In genomic region chr9:33638516-33638915, GRCh38 we compare ENCODE assay signal across 14 cellular contexts.
DNase-seq lines count a peak whose midpoint lies in the region; ATAC-seq, FAIRE-seq and TF ChIP-seq lines count a peak whose summit lies in the region.
"Had no signal": no experiment of that assay in that cellular context is flagged by ENCODE, and none has a peak within 500 bp of the region (broad histone marks: within the 10 kb centered on the region; RNA-seq: fewer than 3 reads in every experiment).

No MANE protein-coding gene starts in this region.

- no peak overlapping the region for H3K23ac ChIP-seq in H1 (ENCODE audit: insufficient read length)

- TF ChIP-seq CTCF in A549 (IDR thresholded peaks at IDR 0.05) (no peak), H1 (IDR thresholded peaks at IDR 0.05; ENCODE audit: control extremely low read depth in 1 of 3, insufficient read depth in 1 of 3, low read depth in 1 of 3, low read length in 3 of 3) (peak in 1 of 3 experiments; percentile 10; a peak in 1 of 4 replicates)

- H4K20me1 ChIP-seq in BLaER1 treated with 17β-estradiol and CSF1 and Interleukin-3, amounts not matched to agents 10 nM and 100 nM: no peaks in the 10 kb centered on the region
- H4K20me1 ChIP-seq in H1 (replicated peaks in 1 of 2; ENCODE audit: control insufficient read depth in 1 of 2, insufficient read depth in 2 of 2, low read length in 2 of 2): no peaks in the 10 kb centered on the region

- TF ChIP-seq RAD21 in A549 (conservative IDR thresholded peaks at IDR 0.05 in 1 of 2, IDR thresholded peaks at IDR 0.05 in 1 of 2) (no peak), H1 (IDR thresholded peaks at IDR 0.05 in 1 of 2, conservative IDR thresholded peaks at IDR 0.05 in 1 of 2; ENCODE audit: low read depth in 2 of 2, low read length in 2 of 2) (no peak)

- POLR2A ChIA-PET in A549 (lab: Yijun Ruan, JAX) (no interaction called here), H1 (lab: Charles Lee; ENCODE audit: partially characterized antibody) (interaction anchor here (1.0 kb wide), 1 partner anchor 11 kb away, joined by 3 read pairs; no protein-coding TSS in a partner anchor)

- no peak overlapping the region for H3K18ac ChIP-seq in H1 (ENCODE audit: extremely low read depth, low read length)

- FAIRE-seq in A549 (lab: Jason Lieb, UNC): no peak
- peak; percentile 58 for FAIRE-seq in H1 (lab: Jason Lieb, UNC)
- FAIRE-seq: RCC 7860 had no signal

- H3K4me1 ChIP-seq in A549: no peaks in the 10 kb centered on the region
- H3K4me1 ChIP-seq in BLaER1 treated with 17β-estradiol and CSF1 and Interleukin-3, amounts not matched to agents 10 nM and 100 nM: peaks cover 0 to 8% (median 5%) of the 10 kb centered on the region in 10 experiments; a peak in 5 of 20 replicates
- no peaks in the 10 kb centered on the region for H3K4me1 ChIP-seq in H1 (replicated peaks in 1 of 4; ENCODE audit: control insufficient read depth in 3 of 4, insufficient read depth in 4 of 4, low read length in 3 of 4)
- H3K4me1 ChIP-seq: HAP-1 had no signal

- H2BK120ac ChIP-seq in H1 (replicated peaks; ENCODE audit: low read depth, low read length): no peak overlapping the region

- 0% methylated on average over 1 of the region's 1 CpG for WGBS in A549 (ENCODE audit: missing lambda C conversion rate)
- WGBS in H1 (ENCODE audit: extremely low coverage in 1 of 2, insufficient coverage in 1 of 2, insufficient read length in 1 of 2, insufficient replicate concordance in 2 of 2, low coverage in 1 of 2, low lambda C conversion rate in 2 of 2, missing lambda C conversion rate in 1 of 2), 2 experiments: 100% methylated on average over 1 of the region's 1 CpG; no CpG with 5 or more reads in 1 of the 2 experiments

- CTCF ChIA-PET in A549 (lab: Yijun Ruan, JAX): interaction anchor here (1.1 to 4.1 kb wide), 6 partner anchors 11 to 83 kb away, joined by 4 to 24 read pairs (median 8); no protein-coding TSS in a partner anchor
- CTCF ChIA-PET in H1 (lab: Charles Lee; ENCODE audit: partially characterized antibody): interaction anchor here (0.6 to 2.7 kb wide), 10 partner anchors 10 to 94 kb away, joined by 3 to 10 read pairs (median 6); no protein-coding TSS in a partner anchor

- no peak for TF ChIP-seq POLR2A in A549 (IDR thresholded peaks at IDR 0.05; ENCODE audit: low read length)
- no peak for TF ChIP-seq POLR2A in H1 (IDR thresholded peaks at IDR 0.05; ENCODE audit: control extremely low read depth in 1 of 2, low read depth in 2 of 2, low read length in 2 of 2)

- H3K4me2 ChIP-seq in A549 (no peak overlapping the region), H1 (ENCODE audit: insufficient read depth in 1 of 2, low read depth in 2 of 2, low read length in 2 of 2) (no peak overlapping the region)
- peak overlapping the region in 7 of 11 experiments; percentile 3 to 28 (median 8); a peak in 5 of 22 replicates for H3K4me2 ChIP-seq in BLaER1 treated with 17β-estradiol and CSF1 and Interleukin-3, amounts not matched to agents 10 nM and 100 nM
- H3K4me2 ChIP-seq: KMS-11 had no signal

- H3K27ac ChIP-seq in A549 (no peak overlapping the region), H1 (ENCODE audit: low read depth, low read length) (no peak overlapping the region), caudate nucleus (ENCODE audit: low read depth, low read length) (no peak overlapping the region)
- H3K27ac ChIP-seq in BLaER1 treated with 17β-estradiol and CSF1 and Interleukin-3, amounts not matched to agents 10 nM and 100 nM: no peak overlapping the region
- H3K27ac ChIP-seq: KMS-11 had no signal

- ATAC-seq in A549: peak; percentile 77 to 82
- ATAC-seq in HG03565 (IDR thresholded peaks at IDR 0.05; ENCODE audit: unreplicated experiment): no peak

- no peak overlapping the region for H3K14ac ChIP-seq in H1 (ENCODE audit: insufficient read length)

- TF ChIP-seq EP300 in A549 (IDR thresholded peaks at IDR 0.05) (no peak), H1 (IDR thresholded peaks at IDR 0.05; ENCODE audit: borderline replicate concordance in 1 of 2, low read depth in 2 of 2, low read length in 2 of 2) (no peak)

- no peak overlapping the region for H2AK5ac ChIP-seq in H1 (ENCODE audit: low read depth, low read length)

- H3K4ac ChIP-seq in H1 (replicated peaks; ENCODE audit: insufficient read length, low read depth, low read length): no peak overlapping the region

- H3K27me3 ChIP-seq in BLaER1 treated with 17β-estradiol and CSF1 and Interleukin-3, amounts not matched to agents 10 nM and 100 nM: no peaks in the 10 kb centered on the region
- H3K27me3 ChIP-seq in H1 (replicated peaks in 1 of 4; ENCODE audit: control insufficient read depth in 3 of 4, extremely low read depth in 1 of 4, insufficient read depth in 3 of 4, low read length in 3 of 4): no peaks in the 10 kb centered on the region

- peak overlapping the region; percentile 94 for H2AFZ ChIP-seq in H1 (ENCODE audit: low read length)

- no peak overlapping the region for H2BK5ac ChIP-seq in H1 (ENCODE audit: low read depth, low read length)

- H2BK20ac ChIP-seq in H1 (ENCODE audit: low read length): no peak overlapping the region

- H3K56ac ChIP-seq in H1 (replicated peaks; ENCODE audit: insufficient read length, low read depth, low read length): no peak overlapping the region

- H4K91ac ChIP-seq in H1 (replicated peaks; ENCODE audit: insufficient read length, low read length): no peak overlapping the region

- no peak overlapping the region for H4K5ac ChIP-seq in H1 (ENCODE audit: insufficient read length, low read depth, low read length)

- no peak for DNase-seq in A549 (ENCODE audit: low read depth in 1 of 2, low spot score in 1 of 2)
- DNase-seq in NCI-H146 (lab: John Stamatoyannopoulos, UW): peak; percentile 55
- DNase-seq in H1 (ENCODE audit: low read depth in 1 of 2, low spot score in 2 of 2): no peak
- DNase-seq in HUDEP-2 (lab: John Stamatoyannopoulos, UW; ENCODE audit: unreplicated experiment in 76 of 76): no peak
- DNase-seq in caudate nucleus (lab: John Stamatoyannopoulos, UW): no peak
- DNase-seq: C1 segment of cervical spinal cord, MG63, NCI-H2029, NCI-H226 had no signal

- H3K36me3 ChIP-seq in BLaER1 treated with 17β-estradiol and CSF1 and Interleukin-3, amounts not matched to agents 10 nM and 100 nM: no peaks in the 10 kb centered on the region
- H3K36me3 ChIP-seq in H1 (ENCODE audit: control insufficient read depth in 2 of 4, insufficient read depth in 4 of 4, low read length in 3 of 4): no peaks in the 10 kb centered on the region
- H3K36me3 ChIP-seq: HAP-1, MG63 had no signal

- H3K79me1 ChIP-seq in H1 (ENCODE audit: low read depth, low read length): no peaks in the 10 kb centered on the region

- H2BK15ac ChIP-seq in H1 (ENCODE audit: low read length): no peak overlapping the region

- H3K4me3 ChIP-seq in A549 (no peak overlapping the region), H1 (ENCODE audit: extremely low read depth in 1 of 4, insufficient read depth in 2 of 4, low read depth in 3 of 4, low read length in 4 of 4) (no peak overlapping the region)
- H3K4me3 ChIP-seq in BLaER1 treated with 17β-estradiol and CSF1 and Interleukin-3, amounts not matched to agents 10 nM and 100 nM: no peak overlapping the region
- H3K4me3 ChIP-seq: HAP-1, MG63 had no signal

- no peaks in the 10 kb centered on the region for H3K23me2 ChIP-seq in H1 (ENCODE audit: low read depth, low read length)

- no peak overlapping the region for H3K9ac ChIP-seq in BLaER1 treated with 17β-estradiol and CSF1 and Interleukin-3, amounts not matched to agents 10 nM and 100 nM
- H3K9ac ChIP-seq in H1 (replicated peaks in 1 of 4; ENCODE audit: extremely low read depth in 1 of 4, low read depth in 3 of 4, low read length in 3 of 4): no peak overlapping the region
- H3K9ac ChIP-seq: KMS-11 had no signal

- no peaks in the 10 kb centered on the region for H3K79me2 ChIP-seq in H1 (ENCODE audit: control insufficient read depth in 1 of 2, insufficient read depth in 2 of 2, low read length in 2 of 2)

- H3K9me3 ChIP-seq in A549 (no peaks in the 10 kb centered on the region; the same call in 2 of the 3 replicates), H1 (ENCODE audit: insufficient read depth in 2 of 2, low read depth in 1 of 2, low read length in 1 of 2) (no peaks in the 10 kb centered on the region)
- no peaks in the 10 kb centered on the region for H3K9me3 ChIP-seq in BLaER1 treated with 17β-estradiol and CSF1 and Interleukin-3, amounts not matched to agents 10 nM and 100 nM (replicated peaks in 1 of 11)
- H3K9me3 ChIP-seq: HAP-1, MG63 had no signal

- no peak overlapping the region for H2BK12ac ChIP-seq in H1 (ENCODE audit: low read depth, low read length)

- no peak overlapping the region for H4K8ac ChIP-seq in H1 (ENCODE audit: extremely low read depth, insufficient read depth, low read length)

TF ChIP-seq in A549, 52 proteins besides CTCF, POLR2A, EP300 and RAD21 (continues in another document):
- TF ChIP-seq SMC3 (IDR thresholded peaks at IDR 0.05): no peak
- no peak for TF ChIP-seq ESRRA (IDR thresholded peaks at IDR 0.05; ENCODE audit: borderline replicate concordance, low read length)
- TF ChIP-seq, protein P1, sequence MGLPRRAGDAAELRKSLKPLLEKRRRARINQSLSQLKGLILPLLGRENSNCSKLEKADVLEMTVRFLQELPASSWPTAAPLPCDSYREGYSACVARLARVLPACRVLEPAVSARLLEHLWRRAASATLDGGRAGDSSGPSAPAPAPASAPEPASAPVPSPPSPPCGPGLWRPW (IDR thresholded peaks at IDR 0.05): no peak

TF ChIP-seq in H1, 55 proteins besides CTCF, POLR2A, EP300 and RAD21:
- TF ChIP-seq TCF12 (IDR thresholded peaks at IDR 0.05; ENCODE audit: low read depth, low read length) (no peak), KDM4A (IDR thresholded peaks at IDR 0.05; ENCODE audit: low read depth, low read length, severe bottlenecking) (no peak), RBBP5 (IDR thresholded peaks at IDR 0.05; ENCODE audit: borderline replicate concordance, low read depth, low read length) (no peak)

Comparison
In these comparisons a context has a peak if more than half of its experiments do, and no peak if none do; other contexts are left out.
1. H3K4me2 ChIP-seq: peak in BLaER1 treated with 17β-estradiol and CSF1 and Interleukin-3, amounts not matched to agents 10 nM and 100 nM (7 of 11); none in A549 (single experiment) and H1 (0 of 2).